14 cellular contexts compared by ENCODE assay signal in the genomic region with DNA sequence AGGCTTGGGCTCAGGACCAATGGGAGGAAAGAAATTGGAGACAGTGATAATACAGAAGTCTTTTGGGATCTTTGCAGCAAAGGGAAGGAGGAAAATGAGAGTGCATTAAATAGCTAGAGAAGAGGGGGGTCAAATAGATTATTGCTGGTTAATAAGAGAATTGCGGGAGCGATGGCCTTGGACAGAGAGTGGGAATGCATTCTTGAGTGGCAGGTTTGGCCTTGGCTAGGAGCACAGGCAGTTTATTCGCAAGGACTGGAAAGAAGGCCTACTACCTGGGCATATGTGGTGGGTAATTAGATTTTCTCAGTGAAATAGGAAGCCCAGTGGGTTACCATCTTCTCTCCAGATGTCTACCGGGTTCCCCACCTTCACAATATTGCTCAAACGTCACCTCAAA. TPM values are rescaled to one million over a fixed set of nuclear protein-coding genes. Genes with fewer than 3 reads are reported as not detected.
A peak's percentile ranks its signal among the peaks of the same experiment; 100 is the strongest.
DNase-seq lines count a peak whose midpoint lies in the region; ATAC-seq and TF ChIP-seq lines count a peak whose summit lies in the region.
"Had no signal": no experiment of that assay in that cellular context is flagged by ENCODE, and none has a peak within 500 bp of the region (broad histone marks: within the 10 kb centered on the region; RNA-seq: fewer than 3 reads in every experiment).

No MANE protein-coding gene starts in this region.

- H3K9ac ChIP-seq in BLaER1 (no peak overlapping the region), OCI-LY1 (ENCODE audit: low read length) (no peak overlapping the region)

- WGBS in body of pancreas, 2 donors: 25 to 35% methylated on average over 5 of the region's 5 CpGs

- H3K27me3 Mint-ChIP-seq in stimulated activated memory B cell treated with anti-CD40 and anti-IgM and Interleukin-4, amounts not matched to agents 10 μg/mL and 1 μg/mL and 100 μg/mL, for 72 hours: no peaks in the 10 kb centered on the region
- H3K27me3 Mint-ChIP-seq: CD4-positive, alpha-beta memory T cell had no signal

- H3K36me3 ChIP-seq in BLaER1 (no peaks in the 10 kb centered on the region), OCI-LY1 (ENCODE audit: insufficient read depth, low read length) (no peaks in the 10 kb centered on the region), body of pancreas (replicated peaks in 1 of 2; ENCODE audit: insufficient read depth in 1 of 2, low read depth in 2 of 2) (no peaks in the 10 kb centered on the region)
- H3K36me3 ChIP-seq: HAP-1 had no signal

- H3K4me3 Mint-ChIP-seq in stimulated activated memory B cell treated with anti-CD40 and anti-IgM and Interleukin-4, amounts not matched to agents 10 μg/mL and 1 μg/mL and 100 μg/mL, for 72 hours: no peak overlapping the region
- H3K4me3 Mint-ChIP-seq: CD4-positive, alpha-beta memory T cell had no signal

- no peak overlapping the region for H3K4me3 ChIP-seq in BLaER1
- H3K4me3 ChIP-seq in OCI-LY1 (ENCODE audit: low read depth, low read length, poor library complexity, severe bottlenecking): no peak overlapping the region
- no peak overlapping the region for H3K4me3 ChIP-seq in body of pancreas
- H3K4me3 ChIP-seq: HAP-1 had no signal

- H3K27ac ChIP-seq in BLaER1: no peak overlapping the region
- H3K27ac ChIP-seq in OCI-LY1 (ENCODE audit: low read depth, low read length, poor library complexity, severe bottlenecking): peak overlapping the region; percentile 55
- H3K27ac ChIP-seq in body of pancreas: peak overlapping the region; percentile 16 to 59 (median 50)
- H3K27ac ChIP-seq: C4-2B had no signal

- no peak for TF ChIP-seq POLR2A in body of pancreas (IDR thresholded peaks at IDR 0.05)

- ATAC-seq in body of pancreas: no peak
- ATAC-seq in stimulated activated memory B cell treated with anti-CD40 and anti-IgM and Interleukin-4, amounts not matched to agents 10 μg/mL and 1 μg/mL and 100 μg/mL, for 72 hours: no peak

- H3K79me2 ChIP-seq in OCI-LY1 (ENCODE audit: insufficient read depth, low read length): no peaks in the 10 kb centered on the region

- H3K9me2 ChIP-seq in OCI-LY1 (ENCODE audit: low read depth, low read length): no peaks in the 10 kb centered on the region

- H2AFZ ChIP-seq in OCI-LY1 (ENCODE audit: low read length): no peak overlapping the region

- H3K4me1 Mint-ChIP-seq in stimulated activated memory B cell treated with anti-CD40 and anti-IgM and Interleukin-4, amounts not matched to agents 10 μg/mL and 1 μg/mL and 100 μg/mL, for 72 hours: peaks cover 35% of the 10 kb centered on the region

- H3K36me3 Mint-ChIP-seq in stimulated activated memory B cell treated with anti-CD40 and anti-IgM and Interleukin-4, amounts not matched to agents 10 μg/mL and 1 μg/mL and 100 μg/mL, for 72 hours: no peaks in the 10 kb centered on the region

- 0 out of 2 replicates have a peak, but pooled peaks cover 3% of the 10 kb centered on the region for H3F3A ChIP-seq in OCI-LY1 (ENCODE audit: insufficient read depth, low read length)

- H3K27ac Mint-ChIP-seq in stimulated activated memory B cell treated with anti-CD40 and anti-IgM and Interleukin-4, amounts not matched to agents 10 μg/mL and 1 μg/mL and 100 μg/mL, for 72 hours: peak overlapping the region; percentile 68
- H3K27ac Mint-ChIP-seq: CD4-positive, alpha-beta memory T cell had no signal

- H4K20me1 ChIP-seq in BLaER1 (peaks cover 7% of the 10 kb centered on the region; the same call in 1 of the 2 replicates), OCI-LY1 (ENCODE audit: insufficient read depth, low read length) (no peaks in the 10 kb centered on the region)

- H3K9me3 ChIP-seq in BLaER1 (no peaks in the 10 kb centered on the region), OCI-LY1 (ENCODE audit: low read length) (no peaks in the 10 kb centered on the region), body of pancreas (no peaks in the 10 kb centered on the region)
- H3K9me3 ChIP-seq: HAP-1 had no signal

- H3K27me3 ChIP-seq in BLaER1 (no peaks in the 10 kb centered on the region), OCI-LY1 (ENCODE audit: insufficient read depth, low read length) (no peaks in the 10 kb centered on the region), body of pancreas (no peaks in the 10 kb centered on the region)

- no peaks in the 10 kb centered on the region for H3K9me3 Mint-ChIP-seq in stimulated activated memory B cell treated with anti-CD40 and anti-IgM and Interleukin-4, amounts not matched to agents 10 μg/mL and 1 μg/mL and 100 μg/mL, for 72 hours
- H3K9me3 Mint-ChIP-seq: CD4-positive, alpha-beta memory T cell had no signal

- H3K4me1 ChIP-seq in BLaER1: peaks cover 59% of the 10 kb centered on the region
- peaks cover 27% of the 10 kb centered on the region for H3K4me1 ChIP-seq in OCI-LY1 (ENCODE audit: insufficient read depth, low read length, severe bottlenecking)
- peaks cover 36% of the 10 kb centered on the region for H3K4me1 ChIP-seq in body of pancreas

- DNase-seq in body of pancreas (peak; percentile 42 to 56 (median 50)), ecto neural progenitor cell (ENCODE audit: low spot score) (no peak), DMS 273 (lab: John Stamatoyannopoulos, UW; ENCODE audit: unreplicated experiment) (no peak), iPS-NIHi11 (ENCODE audit: low spot score) (no peak)
- no peak for DNase-seq in activated T-cell treated with anti-CD3 and anti-CD28 coated beads, Interleukin-2, amount 50 U/mL, for 48 hours
- DNase-seq: 8988T, DMS79 treated with DMSO at 0.1 percent for 48 hours, GF-D8 had no signal

- intact Hi-C loops in body of pancreas (cut with DNase I): no loop called here

- H3K4me2 ChIP-seq in BLaER1 (peak overlapping the region; percentile 95), OCI-LY1 (ENCODE audit: low read length) (no peak overlapping the region)

- TF ChIP-seq CTCF in OCI-LY1 (IDR thresholded peaks at IDR 0.05; ENCODE audit: low read length) (no peak), body of pancreas (IDR thresholded peaks at IDR 0.05) (no peak)

RNA-seq across cellular contexts. Expression of a gene that starts 3.5 kb away (rescaled TPM):
- total RNA-seq in body of pancreas: 10 to 100 TPM; 18.8 to 18.9 TPM

RNA-seq across cellular contexts. Expression of a gene that starts 10.8 kb away (rescaled TPM):
- total RNA-seq in body of pancreas: 10 to 100 TPM; 10.4 to 18.1 TPM

RNA-seq across cellular contexts. Expression of a gene that starts 30.6 kb away (rescaled TPM):
- total RNA-seq in body of pancreas: 10 to 100 TPM; 13.5 to 18.9 TPM

RNA-seq across cellular contexts. Expression of a gene that starts 35.5 kb away (rescaled TPM):
- total RNA-seq in body of pancreas: 100 to 1,000 TPM; 150 to 470 TPM

RNA-seq across cellular contexts. Expression of a gene that starts 54.1 kb away (rescaled TPM):
- 1 to 10 TPM in 1 of 2 donors, under 1 TPM in 1; 0.78 to 4.3 TPM for total RNA-seq in body of pancreas

Comparison
In these comparisons a context has a peak if more than half of its experiments do, and no peak if none do; other contexts are left out.
1. DNase-seq: peak in body of pancreas (4 of 4); none in ecto neural progenitor cell (single experiment), DMS 273 (single experiment), activated T-cell treated with anti-CD3 and anti-CD28 coated beads, Interleukin-2, amount 50 U/mL, for 48 hours (0 of 2) and iPS-NIHi11 (single experiment).